In the genomic region with DNA sequence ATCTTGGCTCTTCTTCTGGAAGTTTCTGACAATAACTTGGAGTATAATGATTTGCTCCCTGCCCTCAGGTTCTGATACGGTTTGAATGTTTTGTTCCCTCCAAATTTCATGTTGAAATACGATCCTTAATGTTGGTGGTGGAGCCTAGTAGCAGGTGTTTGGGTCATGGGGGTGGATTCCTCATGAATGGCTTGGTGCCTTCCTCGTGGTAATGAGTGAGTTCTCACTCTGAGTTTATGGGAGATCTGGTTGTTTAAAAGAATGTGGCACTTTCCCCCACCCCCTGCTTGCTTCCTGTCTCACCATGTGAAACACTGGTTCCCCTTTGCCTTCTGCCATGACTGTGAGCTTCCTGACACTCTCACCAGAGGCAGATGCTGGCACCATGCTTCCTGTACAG, we compare ENCODE assay signal across 28 cellular contexts.
"Had no signal": no experiment of that assay in that cellular context is flagged by ENCODE, and none has a peak within 500 bp of the region (broad histone marks: within the 10 kb centered on the region; RNA-seq: fewer than 3 reads in every experiment).

No MANE protein-coding gene starts in this region.

- H3K27me3 Mint-ChIP-seq: progenitor cell of endocrine pancreas; stimulated activated naive B cell treated with anti-CD40 and anti-IgM and Interleukin-4, amounts not matched to agents 10 μg/mL and 1 μg/mL and 100 μg/mL, for 72 hours had no signal

- H3K36me3 Mint-ChIP-seq: stimulated activated naive B cell treated with anti-CD40 and anti-IgM and Interleukin-4, amounts not matched to agents 10 μg/mL and 1 μg/mL and 100 μg/mL, for 72 hours had no signal

- H3K27ac ChIP-seq: lower lobe of right lung, ovary, right atrium auricular region, right lobe of liver, skin epidermis, stomach, testis, thyroid gland, transverse colon, upper lobe of left lung, vagina had no signal

- H3K4me1 ChIP-seq: lower lobe of right lung, right atrium auricular region, right lobe of liver, stomach, thyroid gland, transverse colon, upper lobe of left lung, vagina had no signal

- H3K4me1 Mint-ChIP-seq: mesothelial cell of epicardium; naive thymus-derived CD8-positive, alpha-beta T cell; nephron; stimulated activated naive B cell treated with anti-CD40 and anti-IgM and Interleukin-4, amounts not matched to agents 10 μg/mL and 1 μg/mL and 100 μg/mL, for 72 hours had no signal

- ATAC-seq: left cardiac atrium; left lobe of liver; lower lobe of right lung; naive thymus-derived CD8-positive, alpha-beta T cell; right lobe of liver; stimulated activated naive B cell treated with anti-CD40 and anti-IgM and Interleukin-4, amounts not matched to agents 10 μg/mL and 1 μg/mL and 100 μg/mL, for 72 hours; stimulated activated naive CD8-positive, alpha-beta T cell treated with anti-CD3 and anti-CD28 coated beads, Interleukin-15, Interleukin-2, amounts not matched to agents 100 U/mL and 50 U/mL, for 24 hours had no signal

- H3K36me3 ChIP-seq: lower lobe of right lung, ovary, right atrium auricular region, right lobe of liver, stomach, thyroid gland, transverse colon, upper lobe of left lung, vagina had no signal

- FAIRE-seq: keratinocyte had no signal

- H3K27me3 ChIP-seq: ovary, right atrium auricular region, right lobe of liver, stomach, testis, thyroid gland, transverse colon, upper lobe of left lung, vagina had no signal

- H3K9me3 ChIP-seq: ovary, right lobe of liver, testis, thyroid gland, vagina had no signal

- H3K27ac Mint-ChIP-seq: mesothelial cell of epicardium; naive thymus-derived CD8-positive, alpha-beta T cell; nephron; progenitor cell of endocrine pancreas; stimulated activated naive B cell treated with anti-CD40 and anti-IgM and Interleukin-4, amounts not matched to agents 10 μg/mL and 1 μg/mL and 100 μg/mL, for 72 hours had no signal

- H3K4me3 ChIP-seq: lower lobe of right lung, ovary, right atrium auricular region, right lobe of liver, skin epidermis, stomach, testis, thyroid gland, transverse colon, upper lobe of left lung, vagina had no signal

- H3K4me3 Mint-ChIP-seq: mesothelial cell of epicardium; naive thymus-derived CD8-positive, alpha-beta T cell; nephron; stimulated activated naive B cell treated with anti-CD40 and anti-IgM and Interleukin-4, amounts not matched to agents 10 μg/mL and 1 μg/mL and 100 μg/mL, for 72 hours had no signal

- DNase-seq: hippocampal formation; kidney glomerular epithelial cell; left cardiac atrium; lower lobe of right lung; mammary epithelial cell; mesenchymal stem cell; naive thymus-derived CD8-positive, alpha-beta T cell; ovary; right lobe of liver; stimulated activated CD4-positive, alpha-beta T cell treated with anti-CD3 and anti-CD28 coated beads, Interleukin-12 subunit alpha, Interleukin-12 subunit beta, amount 100 ng/mL, for 4 hours; stimulated activated CD4-positive, alpha-beta T cell treated with anti-CD3 and anti-CD28 coated beads, Interleukin-15, amount 100 ng/mL, for 24 hours; stimulated activated CD4-positive, alpha-beta T cell treated with anti-CD3 and anti-CD28 coated beads, Interleukin-2, amount 100 ng/mL, for 24 hours; stimulated activated CD4-positive, alpha-beta T cell treated with anti-CD3 and anti-CD28 coated beads, Interleukin-4, amount 100 ng/mL, for 1 hour; stimulated activated naive B cell treated with anti-CD40 and anti-IgM and Interleukin-4, amounts not matched to agents 10 μg/mL and 1 μg/mL and 100 μg/mL, for 72 hours; stimulated activated naive CD8-positive, alpha-beta T cell treated with anti-CD3 and anti-CD28 coated beads, Interleukin-15, Interleukin-2, amounts not matched to agents 100 U/mL and 50 U/mL, for 24 hours; stomach; testis; thyroid gland; transverse colon; upper lobe of left lung had no signal
